ENCODE assay signal across 1 cellular context in genomic region chr17:68035523-68036303, GRCh38.
TF ChIP-seq lines count a peak whose summit lies in the region.

TSS of gene KPNA2 (plus strand) at chr17:68035735. CDS start at chr17:68037133, 1,398 bp downstream.

TF ChIP-seq in HepG2, 621 proteins besides CTCF, POLR2A, EP300 and RAD21 (continued from another document and continues in another):
- TF ChIP-seq ZFP91 (CRISPR knock-in tag; IDR thresholded peaks at IDR 0.05; ENCODE audit: borderline replicate concordance), result peak; percentile 96; the same call in 1 of the 2 replicates
- TF ChIP-seq MLXIP (CRISPR knock-in tag; IDR thresholded peaks at IDR 0.05; ENCODE audit: borderline replicate concordance), result peak; percentile 55; the same call in 1 of the 2 replicates
- TF ChIP-seq MXD3 (CRISPR knock-in tag; IDR thresholded peaks at IDR 0.05), result peak; percentile 93
- no peak for TF ChIP-seq ATAD3A (CRISPR knock-in tag; IDR thresholded peaks at IDR 0.05)
- peak; percentile 99 for TF ChIP-seq POLR2G (IDR thresholded peaks at IDR 0.05; ENCODE audit: low read depth, low read length)
- TF ChIP-seq ZKSCAN8 (CRISPR knock-in tag; IDR thresholded peaks at IDR 0.05; ENCODE audit: borderline replicate concordance), result no peak
- peak; percentile 83 for TF ChIP-seq RFXAP (CRISPR knock-in tag; IDR thresholded peaks at IDR 0.05; ENCODE audit: borderline replicate concordance)
- no peak for TF ChIP-seq ZNF660 (CRISPR knock-in tag; IDR thresholded peaks at IDR 0.05; ENCODE audit: borderline replicate concordance, low read depth)
- peak; percentile 42 for TF ChIP-seq FOSL2 (CRISPR knock-in tag; IDR thresholded peaks at IDR 0.05)
- no peak for TF ChIP-seq TCF7L2 (IDR thresholded peaks at IDR 0.05; ENCODE audit: low read depth, low read length)
- peak; percentile 57 for TF ChIP-seq HNF4A (CRISPR knock-in tag; IDR thresholded peaks at IDR 0.05)
- no peak for TF ChIP-seq GLMP (CRISPR knock-in tag; IDR thresholded peaks at IDR 0.05; ENCODE audit: borderline replicate concordance)
- TF ChIP-seq ZNF768 (CRISPR knock-in tag; IDR thresholded peaks at IDR 0.05), result peak; percentile 86
- TF ChIP-seq ZSCAN29 (CRISPR knock-in tag; conservative IDR thresholded peaks at IDR 0.05), result 0 out of 2 replicates have a peak, but pooled peaks have one; percentile 54
- TF ChIP-seq ZNF33B (CRISPR knock-in tag; IDR thresholded peaks at IDR 0.05), result peak; percentile 99
- TF ChIP-seq CHCHD3 (CRISPR knock-in tag; IDR thresholded peaks at IDR 0.05), result peak; percentile 93; the same call in 1 of the 2 replicates
- TF ChIP-seq ZNF513 (CRISPR knock-in tag; conservative IDR thresholded peaks at IDR 0.05), result no peak
- no peak for TF ChIP-seq ZNF510 (CRISPR knock-in tag; IDR thresholded peaks at IDR 0.05; ENCODE audit: low read depth)
- peak; percentile 77; the same call in 1 of the 2 replicates for TF ChIP-seq KLF15 (CRISPR knock-in tag; IDR thresholded peaks at IDR 0.05; ENCODE audit: borderline replicate concordance)
- TF ChIP-seq RARA (CRISPR knock-in tag; IDR thresholded peaks at IDR 0.05), result peak; percentile 35; the same call in 1 of the 2 replicates
- peak; percentile 63; the same call in 1 of the 2 replicates for TF ChIP-seq MTF1 (CRISPR knock-in tag; IDR thresholded peaks at IDR 0.05)
- peak; percentile 78; the same call in 1 of the 2 replicates for TF ChIP-seq ZBTB1 (CRISPR knock-in tag; IDR thresholded peaks at IDR 0.05; ENCODE audit: borderline replicate concordance)
- TF ChIP-seq RCOR2 (CRISPR knock-in tag; IDR thresholded peaks at IDR 0.05), result no peak
- TF ChIP-seq ZNF275 (CRISPR knock-in tag; IDR thresholded peaks at IDR 0.05; ENCODE audit: borderline replicate concordance), result peak; percentile 85; the same call in 1 of the 2 replicates
- peak; percentile 83 for TF ChIP-seq YEATS2 (CRISPR knock-in tag; IDR thresholded peaks at IDR 0.05; ENCODE audit: borderline replicate concordance)
- TF ChIP-seq TBP (CRISPR knock-in tag; IDR thresholded peaks at IDR 0.05), result no peak
- no peak for TF ChIP-seq U2AF1 (optimal IDR thresholded peaks at IDR 0.05; ENCODE audit: low read depth, low read length)
- peak in 1 of 2 experiments; percentile 66; a peak in 2 of 4 replicates for TF ChIP-seq ATF4 (CRISPR knock-in tag; IDR thresholded peaks at IDR 0.05)
- peak; percentile 83; the same call in 1 of the 2 replicates for TF ChIP-seq SMAD9 (CRISPR knock-in tag; IDR thresholded peaks at IDR 0.05)
- peak; percentile 96 for TF ChIP-seq BCL3 (CRISPR knock-in tag; IDR thresholded peaks at IDR 0.05)
- TF ChIP-seq MLX (CRISPR knock-in tag; IDR thresholded peaks at IDR 0.05), result 0 out of 2 replicates have a peak, but pooled peaks have one; percentile 15
- TF ChIP-seq ETS1 (CRISPR knock-in tag; IDR thresholded peaks at IDR 0.05), result peak; percentile 88; the same call in 1 of the 2 replicates
- TF ChIP-seq ZNF572 (CRISPR knock-in tag; IDR thresholded peaks at IDR 0.05), result peak; percentile 98
- no peak for TF ChIP-seq ELK4 (CRISPR knock-in tag; IDR thresholded peaks at IDR 0.05; ENCODE audit: borderline replicate concordance)
- peak; percentile 99 for TF ChIP-seq ZFY (CRISPR knock-in tag; IDR thresholded peaks at IDR 0.05)
- TF ChIP-seq ZFX (CRISPR knock-in tag; IDR thresholded peaks at IDR 0.05; ENCODE audit: low read depth), result peak; percentile 100
- peak; percentile 64 for TF ChIP-seq ZNF331 (CRISPR knock-in tag; IDR thresholded peaks at IDR 0.05)
- TF ChIP-seq STAT5B (CRISPR knock-in tag; IDR thresholded peaks at IDR 0.05), result no peak
- TF ChIP-seq TRIM22 (IDR thresholded peaks at IDR 0.05), result no peak
- peak; percentile 98 for TF ChIP-seq ARID2 (CRISPR knock-in tag; IDR thresholded peaks at IDR 0.05; ENCODE audit: borderline replicate concordance)
- peak; percentile 91; the same call in 1 of the 2 replicates for TF ChIP-seq ZIK1 (CRISPR knock-in tag; IDR thresholded peaks at IDR 0.05; ENCODE audit: borderline replicate concordance, low read depth)
- TF ChIP-seq ZNF784 (CRISPR knock-in tag; IDR thresholded peaks at IDR 0.05; ENCODE audit: borderline replicate concordance), result peak; percentile 97
- peak; percentile 86 for TF ChIP-seq ZNF788 (CRISPR knock-in tag; IDR thresholded peaks at IDR 0.05; ENCODE audit: borderline replicate concordance)
- TF ChIP-seq MEIS2 (CRISPR knock-in tag; IDR thresholded peaks at IDR 0.05), result peak; percentile 84
- TF ChIP-seq AGO2 (optimal IDR thresholded peaks at IDR 0.05; ENCODE audit: low read depth, low read length), result peak; percentile 98
